In the genomic region with DNA sequence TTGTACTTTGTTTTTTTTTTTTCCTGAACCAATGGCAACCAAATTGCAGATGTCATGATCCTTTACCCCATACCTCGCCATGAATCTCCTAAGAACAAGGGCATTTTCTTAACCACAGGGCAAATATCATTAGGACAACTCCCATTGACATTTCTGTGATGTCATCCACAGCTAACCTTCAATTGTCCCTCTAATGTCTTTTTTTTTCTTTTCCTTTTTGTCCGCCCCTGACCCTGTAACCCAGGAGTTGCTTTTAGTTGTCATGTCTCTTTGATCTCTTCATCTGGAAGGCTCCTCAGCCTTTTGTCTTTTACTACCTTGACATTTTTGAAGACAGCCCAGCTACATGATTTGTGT, we compare ENCODE assay signal across 8 cellular contexts. TPM values are rescaled to one million over a fixed set of nuclear protein-coding genes. Genes with fewer than 3 reads are reported as not detected.
DNase-seq lines count a peak whose midpoint lies in the region; ATAC-seq and TF ChIP-seq lines count a peak whose summit lies in the region.

No MANE protein-coding gene starts in this region.

- no peak for DNase-seq in stimulated activated naive CD8-positive, alpha-beta T cell treated with anti-CD3 and anti-CD28 coated beads, Interleukin-15, Interleukin-2, amounts not matched to agents 100 U/mL and 50 U/mL, for 24 hours
- no peak for DNase-seq in cardiac fibroblast (ENCODE audit: low read depth in 2 of 2)
- DNase-seq in G401 (ENCODE audit: low spot score) = no peak
- DNase-seq in kidney glomerular epithelial cell (lab: John Stamatoyannopoulos, UW) = no peak
- no peak for DNase-seq in foreskin melanocyte

- no peaks in the 10 kb centered on the region for H3K9me3 Mint-ChIP-seq in stimulated activated naive CD8-positive, alpha-beta T cell treated with anti-CD3 and anti-CD28 coated beads, Interleukin-15, Interleukin-2, amounts not matched to agents 100 ng/mL and 50 ng/mL, for 24 hours

- no peak for ATAC-seq in stimulated activated naive CD8-positive, alpha-beta T cell treated with anti-CD3 and anti-CD28 coated beads, Interleukin-15, Interleukin-2, amounts not matched to agents 100 U/mL and 50 U/mL, for 24 hours
- no peak for ATAC-seq in HG02588 (IDR thresholded peaks at IDR 0.05; ENCODE audit: unreplicated experiment)

- no peaks in the 10 kb centered on the region for H3K27me3 Mint-ChIP-seq in stimulated activated naive CD8-positive, alpha-beta T cell treated with anti-CD3 and anti-CD28 coated beads, Interleukin-15, Interleukin-2, amounts not matched to agents 100 ng/mL and 50 ng/mL, for 24 hours

- peaks cover 4% of the 10 kb centered on the region for H3K36me3 ChIP-seq in muscle layer of colon (ENCODE audit: insufficient read depth, low read length)

- peaks cover 11% of the 10 kb centered on the region for H3K36me3 Mint-ChIP-seq in stimulated activated naive CD8-positive, alpha-beta T cell treated with anti-CD3 and anti-CD28 coated beads, Interleukin-15, Interleukin-2, amounts not matched to agents 100 ng/mL and 50 ng/mL, for 24 hours (ENCODE audit: low read depth)

- peak overlapping the region; percentile 92 for H3K27ac Mint-ChIP-seq in stimulated activated naive CD8-positive, alpha-beta T cell treated with anti-CD3 and anti-CD28 coated beads, Interleukin-15, Interleukin-2, amounts not matched to agents 100 ng/mL and 50 ng/mL, for 24 hours

- TF ChIP-seq CTCF in cardiac fibroblast (IDR thresholded peaks at IDR 0.05; ENCODE audit: low read depth, low read length) = no peak

- H3K27ac ChIP-seq in muscle layer of colon (ENCODE audit: low read depth, low read length) = peak overlapping the region; percentile 73

- peak overlapping the region; percentile 41 for H3K9ac ChIP-seq in muscle layer of colon (ENCODE audit: low read length)

- H3K4me1 ChIP-seq in muscle layer of colon (ENCODE audit: insufficient read depth, low read length) = peaks cover 19% of the 10 kb centered on the region

- peaks cover 16% of the 10 kb centered on the region for H3K4me1 Mint-ChIP-seq in stimulated activated naive CD8-positive, alpha-beta T cell treated with anti-CD3 and anti-CD28 coated beads, Interleukin-15, Interleukin-2, amounts not matched to agents 100 ng/mL and 50 ng/mL, for 24 hours (ENCODE audit: low read depth)

- no peaks in the 10 kb centered on the region for H3K9me3 ChIP-seq in muscle layer of colon (ENCODE audit: low read length)

- no peaks in the 10 kb centered on the region for H3K27me3 ChIP-seq in muscle layer of colon (ENCODE audit: control insufficient read depth in 1 of 2, insufficient read depth in 2 of 2, low read length in 2 of 2)

- peak overlapping the region; percentile 89 for H3K4me3 Mint-ChIP-seq in stimulated activated naive CD8-positive, alpha-beta T cell treated with anti-CD3 and anti-CD28 coated beads, Interleukin-15, Interleukin-2, amounts not matched to agents 100 ng/mL and 50 ng/mL, for 24 hours

- H3K4me3 ChIP-seq in cardiac fibroblast (replicated peaks in 1 of 2; ENCODE audit: low read depth in 2 of 2, low read length in 2 of 2) (peak overlapping the region; percentile 75 to 90), muscle layer of colon (ENCODE audit: low read depth in 1 of 2, low read length in 2 of 2) (peak overlapping the region; percentile 95 to 99)

- in situ Hi-C loops in G401 (cut with HindIII; ENCODE audit: low sequenced_read_pairs) = no loop called here

RNA-seq across cellular contexts. Expression of a gene that starts 0.4 kb away (rescaled TPM):
- total RNA-seq in G401 (2014; rRNA removed; shearing (Covaris generic)) = 23.1 and 31.6 TPM in 2 replicates

RNA-seq across cellular contexts. Expression of a gene that starts 31.6 kb away (rescaled TPM):
- total RNA-seq in G401 (2014; rRNA removed; shearing (Covaris generic)) = not detected in 2 replicates

RNA-seq across cellular contexts. Expression of a gene that starts 37.5 kb away (rescaled TPM):
- total RNA-seq in G401 (2014; rRNA removed; shearing (Covaris generic)) = 24.4 and 42.0 TPM in 2 replicates
